8 cellular contexts compared by ENCODE assay signal in the genomic region with DNA sequence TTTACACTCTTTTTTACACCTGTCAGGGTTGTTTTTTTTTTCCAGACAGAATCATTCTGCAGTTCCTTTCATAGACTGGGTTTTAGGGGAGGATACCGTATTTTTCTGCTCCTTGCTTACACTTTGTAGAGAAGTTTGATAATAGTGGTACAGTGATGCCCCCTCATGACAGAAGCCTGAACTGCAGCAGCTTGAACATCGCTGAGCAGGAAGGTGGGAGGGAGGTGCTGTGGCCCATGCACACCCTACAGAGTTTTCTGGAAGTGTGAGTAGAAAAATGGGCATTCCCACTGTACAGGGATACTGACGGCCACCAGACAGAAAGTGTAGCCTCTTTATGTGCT. TPM values are rescaled to one million over a fixed set of nuclear protein-coding genes. Genes with fewer than 3 reads are reported as not detected.
DNase-seq lines count a peak whose midpoint lies in the region; ATAC-seq, FAIRE-seq and TF ChIP-seq lines count a peak whose summit lies in the region.

No MANE protein-coding gene starts in this region.

- no peak for FAIRE-seq in bronchial epithelial cell (lab: Jason Lieb, UNC)

- peak; percentile 67 for TF ChIP-seq CTCF in WERI-Rb-1 (IDR thresholded peaks at IDR 0.05; ENCODE audit: low read depth, low read length)
- TF ChIP-seq CTCF in bronchial epithelial cell (IDR thresholded peaks at IDR 0.05; ENCODE audit: insufficient read depth, low read length, severe bottlenecking): peak; percentile 71

- H3K27me3 ChIP-seq in WERI-Rb-1 (ENCODE audit: insufficient read depth, low read depth, severe bottlenecking) (peaks cover 19% of the 10 kb centered on the region), bronchial epithelial cell (ENCODE audit: control insufficient read depth, insufficient read depth, low read length) (no peaks in the 10 kb centered on the region)

- H3K27ac ChIP-seq in WERI-Rb-1: no peak overlapping the region

- peak; percentile 62 for DNase-seq in SIG-M5 treated with dmso at 0.1 percent for 504 hours (lab: John Stamatoyannopoulos, UW; ENCODE audit: unreplicated experiment)
- DNase-seq in SIG-M5 (lab: John Stamatoyannopoulos, UW): no peak
- peak; percentile 76 to 78 for DNase-seq in NCI-H2081 (lab: John Stamatoyannopoulos, UW)
- peak; percentile 50 for DNase-seq in WERI-Rb-1
- DNase-seq in bronchial epithelial cell (ENCODE audit: low read depth): peak; percentile 64
- DNase-seq in kidney tubule cell (ENCODE audit: low spot score): peak; percentile 75
- peak; percentile 57 for DNase-seq in stimulated activated CD4-positive, alpha-beta T cell treated with anti-CD3 and anti-CD28 coated beads, Interleukin-2, amount 100 ng/mL, for 4 hours (ENCODE audit: low read depth)

- no peak overlapping the region for H3K4me3 ChIP-seq in WERI-Rb-1 (ENCODE audit: low read depth, low read length)
- no peak overlapping the region for H3K4me3 ChIP-seq in bronchial epithelial cell (ENCODE audit: low read depth, low read length)

- peak; percentile 95 for ATAC-seq in HG02885 (IDR thresholded peaks at IDR 0.05; ENCODE audit: poor library complexity, unreplicated experiment)

- H3K36me3 ChIP-seq in WERI-Rb-1 (no peaks in the 10 kb centered on the region), bronchial epithelial cell (ENCODE audit: control insufficient read depth, insufficient read depth, low read length) (no peaks in the 10 kb centered on the region)

- no peaks in the 10 kb centered on the region for H3K9me3 ChIP-seq in WERI-Rb-1 (ENCODE audit: severe bottlenecking)

RNA-seq across cellular contexts. Expression of gene RAB40A, which starts 54.5 kb away (rescaled TPM):
- under 0.01 and 0.13 TPM in 2 replicates for total RNA-seq in bronchial epithelial cell
